1 cellular context compared by ENCODE assay signal in the genomic region with DNA sequence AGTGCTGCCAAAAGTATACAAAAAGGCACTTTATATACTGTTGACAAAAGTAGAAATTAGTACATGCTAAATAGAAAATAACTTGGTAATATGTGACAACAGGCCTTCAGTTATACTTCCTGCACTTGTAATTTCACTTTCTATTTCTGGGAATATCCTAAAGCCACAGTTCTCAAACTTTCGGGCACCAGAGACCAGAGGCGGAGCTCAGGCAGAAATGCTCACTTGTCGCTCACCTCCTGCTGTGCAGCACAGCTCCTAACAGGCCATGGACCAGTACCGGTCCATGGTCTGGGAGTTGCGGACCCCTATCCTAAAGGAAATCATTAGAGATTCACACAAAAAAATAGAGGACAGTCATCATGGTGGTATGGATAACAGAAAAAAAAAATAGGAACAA.
TF ChIP-seq lines count a peak whose summit lies in the region.

No MANE protein-coding gene starts in this region.

TF ChIP-seq in GM23338, 12 proteins besides CTCF, POLR2A, EP300 and RAD21 (continued from another document):
- TF ChIP-seq, protein P1, sequence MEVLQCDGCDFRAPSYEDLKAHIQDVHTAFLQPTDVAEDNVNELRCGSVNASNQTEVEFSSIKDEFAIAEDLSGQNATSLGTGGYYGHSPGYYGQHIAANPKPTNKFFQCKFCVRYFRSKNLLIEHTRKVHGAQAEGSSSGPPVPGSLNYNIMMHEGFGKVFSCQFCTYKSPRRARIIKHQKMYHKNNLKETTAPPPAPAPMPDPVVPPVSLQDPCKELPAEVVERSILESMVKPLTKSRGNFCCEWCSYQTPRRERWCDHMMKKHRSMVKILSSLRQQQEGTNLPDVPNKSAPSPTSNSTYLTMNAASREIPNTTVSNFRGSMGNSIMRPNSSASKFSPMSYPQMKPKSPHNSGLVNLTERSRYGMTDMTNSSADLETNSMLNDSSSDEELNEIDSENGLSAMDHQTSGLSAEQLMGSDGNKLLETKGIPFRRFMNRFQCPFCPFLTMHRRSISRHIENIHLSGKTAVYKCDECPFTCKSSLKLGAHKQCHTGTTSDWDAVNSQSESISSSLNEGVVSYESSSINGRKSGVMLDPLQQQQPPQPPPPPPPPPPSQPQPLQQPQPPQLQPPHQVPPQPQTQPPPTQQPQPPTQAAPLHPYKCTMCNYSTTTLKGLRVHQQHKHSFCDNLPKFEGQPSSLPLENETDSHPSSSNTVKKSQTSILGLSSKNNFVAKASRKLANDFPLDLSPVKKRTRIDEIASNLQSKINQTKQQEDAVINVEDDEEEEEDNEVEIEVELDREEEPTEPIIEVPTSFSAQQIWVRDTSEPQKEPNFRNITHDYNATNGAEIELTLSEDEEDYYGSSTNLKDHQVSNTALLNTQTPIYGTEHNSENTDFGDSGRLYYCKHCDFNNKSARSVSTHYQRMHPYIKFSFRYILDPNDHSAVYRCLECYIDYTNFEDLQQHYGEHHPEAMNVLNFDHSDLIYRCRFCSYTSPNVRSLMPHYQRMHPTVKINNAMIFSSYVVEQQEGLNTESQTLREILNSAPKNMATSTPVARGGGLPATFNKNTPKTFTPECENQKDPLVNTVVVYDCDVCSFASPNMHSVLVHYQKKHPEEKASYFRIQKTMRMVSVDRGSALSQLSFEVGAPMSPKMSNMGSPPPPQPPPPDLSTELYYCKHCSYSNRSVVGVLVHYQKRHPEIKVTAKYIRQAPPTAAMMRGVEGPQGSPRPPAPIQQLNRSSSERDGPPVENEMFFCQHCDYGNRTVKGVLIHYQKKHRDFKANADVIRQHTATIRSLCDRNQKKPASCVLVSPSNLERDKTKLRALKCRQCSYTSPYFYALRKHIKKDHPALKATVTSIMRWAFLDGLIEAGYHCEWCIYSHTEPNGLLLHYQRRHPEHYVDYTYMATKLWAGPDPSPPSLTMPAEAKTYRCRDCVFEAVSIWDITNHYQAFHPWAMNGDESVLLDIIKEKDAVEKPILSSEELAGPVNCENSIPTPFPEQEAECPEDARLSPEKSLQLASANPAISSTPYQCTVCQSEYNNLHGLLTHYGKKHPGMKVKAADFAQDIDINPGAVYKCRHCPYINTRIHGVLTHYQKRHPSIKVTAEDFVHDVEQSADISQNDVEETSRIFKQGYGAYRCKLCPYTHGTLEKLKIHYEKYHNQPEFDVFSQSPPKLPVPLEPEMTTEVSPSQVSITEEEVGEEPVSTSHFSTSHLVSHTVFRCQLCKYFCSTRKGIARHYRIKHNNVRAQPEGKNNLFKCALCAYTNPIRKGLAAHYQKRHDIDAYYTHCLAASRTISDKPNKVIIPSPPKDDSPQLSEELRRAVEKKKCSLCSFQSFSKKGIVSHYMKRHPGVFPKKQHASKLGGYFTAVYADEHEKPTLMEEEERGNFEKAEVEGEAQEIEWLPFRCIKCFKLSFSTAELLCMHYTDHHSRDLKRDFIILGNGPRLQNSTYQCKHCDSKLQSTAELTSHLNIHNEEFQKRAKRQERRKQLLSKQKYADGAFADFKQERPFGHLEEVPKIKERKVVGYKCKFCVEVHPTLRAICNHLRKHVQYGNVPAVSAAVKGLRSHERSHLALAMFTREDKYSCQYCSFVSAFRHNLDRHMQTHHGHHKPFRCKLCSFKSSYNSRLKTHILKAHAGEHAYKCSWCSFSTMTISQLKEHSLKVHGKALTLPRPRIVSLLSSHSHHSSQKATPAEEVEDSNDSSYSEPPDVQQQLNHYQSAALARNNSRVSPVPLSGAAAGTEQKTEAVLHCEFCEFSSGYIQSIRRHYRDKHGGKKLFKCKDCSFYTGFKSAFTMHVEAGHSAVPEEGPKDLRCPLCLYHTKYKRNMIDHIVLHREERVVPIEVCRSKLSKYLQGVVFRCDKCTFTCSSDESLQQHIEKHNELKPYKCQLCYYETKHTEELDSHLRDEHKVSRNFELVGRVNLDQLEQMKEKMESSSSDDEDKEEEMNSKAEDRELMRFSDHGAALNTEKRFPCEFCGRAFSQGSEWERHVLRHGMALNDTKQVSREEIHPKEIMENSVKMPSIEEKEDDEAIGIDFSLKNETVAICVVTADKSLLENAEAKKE (CRISPR knock-in tag; IDR thresholded peaks at IDR 0.05) = no peak
- no peak for TF ChIP-seq STAT1 (IDR thresholded peaks at IDR 0.05; ENCODE audit: unreplicated experiment)
- no peak for TF ChIP-seq EZH2phosphoT487 (IDR thresholded peaks at IDR 0.05; ENCODE audit: unreplicated experiment)
- no peak for TF ChIP-seq JUNB (IDR thresholded peaks at IDR 0.05; ENCODE audit: unreplicated experiment)
- TF ChIP-seq EZH2 (IDR thresholded peaks at IDR 0.05; ENCODE audit: low read depth, unreplicated experiment) = no peak
- TF ChIP-seq, protein P2, sequence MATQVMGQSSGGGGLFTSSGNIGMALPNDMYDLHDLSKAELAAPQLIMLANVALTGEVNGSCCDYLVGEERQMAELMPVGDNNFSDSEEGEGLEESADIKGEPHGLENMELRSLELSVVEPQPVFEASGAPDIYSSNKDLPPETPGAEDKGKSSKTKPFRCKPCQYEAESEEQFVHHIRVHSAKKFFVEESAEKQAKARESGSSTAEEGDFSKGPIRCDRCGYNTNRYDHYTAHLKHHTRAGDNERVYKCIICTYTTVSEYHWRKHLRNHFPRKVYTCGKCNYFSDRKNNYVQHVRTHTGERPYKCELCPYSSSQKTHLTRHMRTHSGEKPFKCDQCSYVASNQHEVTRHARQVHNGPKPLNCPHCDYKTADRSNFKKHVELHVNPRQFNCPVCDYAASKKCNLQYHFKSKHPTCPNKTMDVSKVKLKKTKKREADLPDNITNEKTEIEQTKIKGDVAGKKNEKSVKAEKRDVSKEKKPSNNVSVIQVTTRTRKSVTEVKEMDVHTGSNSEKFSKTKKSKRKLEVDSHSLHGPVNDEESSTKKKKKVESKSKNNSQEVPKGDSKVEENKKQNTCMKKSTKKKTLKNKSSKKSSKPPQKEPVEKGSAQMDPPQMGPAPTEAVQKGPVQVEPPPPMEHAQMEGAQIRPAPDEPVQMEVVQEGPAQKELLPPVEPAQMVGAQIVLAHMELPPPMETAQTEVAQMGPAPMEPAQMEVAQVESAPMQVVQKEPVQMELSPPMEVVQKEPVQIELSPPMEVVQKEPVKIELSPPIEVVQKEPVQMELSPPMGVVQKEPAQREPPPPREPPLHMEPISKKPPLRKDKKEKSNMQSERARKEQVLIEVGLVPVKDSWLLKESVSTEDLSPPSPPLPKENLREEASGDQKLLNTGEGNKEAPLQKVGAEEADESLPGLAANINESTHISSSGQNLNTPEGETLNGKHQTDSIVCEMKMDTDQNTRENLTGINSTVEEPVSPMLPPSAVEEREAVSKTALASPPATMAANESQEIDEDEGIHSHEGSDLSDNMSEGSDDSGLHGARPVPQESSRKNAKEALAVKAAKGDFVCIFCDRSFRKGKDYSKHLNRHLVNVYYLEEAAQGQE (IDR thresholded peaks at IDR 0.05; ENCODE audit: unreplicated experiment) = no peak
- no peak for TF ChIP-seq ZNF331 (CRISPR knock-in tag; IDR thresholded peaks at IDR 0.05; ENCODE audit: low read depth)
- no peak for TF ChIP-seq CREB1 (CRISPR knock-in tag; IDR thresholded peaks at IDR 0.05; ENCODE audit: low read depth)
- no peak for TF ChIP-seq POLR2AphosphoS5 (IDR thresholded peaks at IDR 0.05; ENCODE audit: low read depth)
- no peak for TF ChIP-seq ZNF114 (CRISPR knock-in tag; IDR thresholded peaks at IDR 0.05)
TF ChIP-seq in GM23338: peak in this region for 0.
